ENCODE assay signal across 8 cellular contexts in the genomic region with DNA sequence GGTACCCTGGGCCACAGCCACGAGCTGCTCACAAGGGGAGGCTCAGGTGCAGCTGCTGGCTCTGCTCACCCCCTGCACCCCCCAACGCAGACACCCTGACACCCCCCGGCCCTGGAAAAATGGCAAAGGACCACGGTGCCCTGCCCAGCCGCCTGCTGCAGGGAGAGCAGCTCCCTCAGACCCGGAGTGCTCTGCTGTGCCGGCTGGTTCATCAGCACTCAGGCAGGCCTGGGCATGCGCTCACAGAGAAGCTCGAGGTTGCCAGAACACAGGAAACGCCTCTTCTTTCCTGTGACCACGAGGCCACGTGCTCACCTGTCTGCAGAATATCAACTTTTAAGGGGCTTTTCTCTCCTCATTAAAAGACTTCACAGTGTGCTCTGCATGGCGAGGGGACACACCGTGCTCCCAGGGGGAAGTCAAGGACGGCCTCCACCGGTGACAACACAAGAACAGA. TPM values are rescaled to one million over a fixed set of nuclear protein-coding genes. Genes with fewer than 3 reads are reported as not detected.
DNase-seq lines count a peak whose midpoint lies in the region; ATAC-seq, FAIRE-seq and TF ChIP-seq lines count a peak whose summit lies in the region.

No MANE protein-coding gene starts in this region.

- H3K4me1 Mint-ChIP-seq in MCF 10A (ENCODE audit: insufficient read depth, unreplicated experiment) = peaks cover 6% of the 10 kb centered on the region
- peaks cover 29% of the 10 kb centered on the region for H3K4me1 Mint-ChIP-seq in stimulated activated memory B cell treated with anti-CD40 and anti-IgM and Interleukin-4, amounts not matched to agents 10 μg/mL and 1 μg/mL and 100 μg/mL, for 72 hours

- intact Hi-C loops in MCF 10A (cut with micrococcal nuclease) = no loop called here
- intact Hi-C loops in breast epithelium (cut with DNase I; ENCODE audit: low total_unique reads) = no loop called here

- peak overlapping the region; percentile 64 for H3K27ac Mint-ChIP-seq in MCF 10A (ENCODE audit: low read depth, unreplicated experiment)
- peak overlapping the region; percentile 85 for H3K27ac Mint-ChIP-seq in stimulated activated memory B cell treated with anti-CD40 and anti-IgM and Interleukin-4, amounts not matched to agents 10 μg/mL and 1 μg/mL and 100 μg/mL, for 72 hours

- H3K79me1 ChIP-seq in H1 (ENCODE audit: low read depth, low read length) = no peaks in the 10 kb centered on the region

- H2BK5ac ChIP-seq in H1 (ENCODE audit: low read depth, low read length) = peak overlapping the region; percentile 60; the same call in 1 of the 2 replicates

- no peaks in the 10 kb centered on the region for H3F3A ChIP-seq in smooth muscle cell (ENCODE audit: low read depth)

- H3K36me3 ChIP-seq in breast epithelium (peaks cover 10% of the 10 kb centered on the region), H1 (ENCODE audit: control insufficient read depth in 2 of 4, insufficient read depth in 4 of 4, low read length in 3 of 4) (peaks cover 0 to 25% (median 10%) of the 10 kb centered on the region in 4 experiments; a peak in 6 of 8 replicates), smooth muscle cell (ENCODE audit: low read depth) (no peaks in the 10 kb centered on the region)

- TF ChIP-seq POLR2A in breast epithelium (IDR thresholded peaks at IDR 0.05) = no peak
- TF ChIP-seq POLR2A in H1 (IDR thresholded peaks at IDR 0.05; ENCODE audit: control extremely low read depth in 1 of 2, low read depth in 2 of 2, low read length in 2 of 2) = no peak

- no peaks in the 10 kb centered on the region for H3K9me3 Mint-ChIP-seq in MCF 10A (ENCODE audit: unreplicated experiment)
- no peaks in the 10 kb centered on the region for H3K9me3 Mint-ChIP-seq in stimulated activated memory B cell treated with anti-CD40 and anti-IgM and Interleukin-4, amounts not matched to agents 10 μg/mL and 1 μg/mL and 100 μg/mL, for 72 hours

- H3K4me1 ChIP-seq in breast epithelium (peaks cover 0 to 8% of the 10 kb centered on the region in 2 donors), H1 (replicated peaks in 1 of 4; ENCODE audit: control insufficient read depth in 3 of 4, insufficient read depth in 4 of 4, low read length in 3 of 4) (peaks cover 0 to 7% (median under 1%) of the 10 kb centered on the region in 4 experiments; a peak in 5 of 7 replicates), smooth muscle cell (ENCODE audit: low read depth) (peaks cover 9% of the 10 kb centered on the region)

- no peak overlapping the region for H2BK15ac ChIP-seq in H1 (ENCODE audit: low read length)

- H4K20me1 ChIP-seq in H1 (replicated peaks in 1 of 2; ENCODE audit: control insufficient read depth in 1 of 2, insufficient read depth in 2 of 2, low read length in 2 of 2) (peaks cover under 1 to 16% of the 10 kb centered on the region in 2 experiments), smooth muscle cell (ENCODE audit: low read depth) (peaks cover 45% of the 10 kb centered on the region)

- H3K4ac ChIP-seq in H1 (replicated peaks; ENCODE audit: insufficient read length, low read depth, low read length) = peak overlapping the region; percentile 78

- no peak overlapping the region for H4K5ac ChIP-seq in H1 (ENCODE audit: insufficient read length, low read depth, low read length)

- no peaks in the 10 kb centered on the region; a peak in 1 of 4 replicates for H3K79me2 ChIP-seq in H1 (ENCODE audit: control insufficient read depth in 1 of 2, insufficient read depth in 2 of 2, low read length in 2 of 2)
- no peaks in the 10 kb centered on the region for H3K79me2 ChIP-seq in smooth muscle cell (ENCODE audit: low read depth)

- H2BK120ac ChIP-seq in H1 (replicated peaks; ENCODE audit: low read depth, low read length) = no peak overlapping the region

- BruUV-seq in MCF 10A (replicated peaks; lab: Mats Ljungman, UMichigan) = no TSS peak

- DNase-seq in MCF 10A (ENCODE audit: unreplicated experiment) = peak; percentile 77
- no peak for DNase-seq in breast epithelium (ENCODE audit: low spot score in 2 of 2)
- peak; percentile 51 for DNase-seq in activated CD4-positive, CD25-positive, alpha-beta regulatory T cell treated with anti-CD3 and anti-CD28 coated beads, Interleukin-2, amount 50 U/mL, for 72 hours
- no peak for DNase-seq in H1 (ENCODE audit: low read depth in 1 of 2, low spot score in 2 of 2)
- DNase-seq in frontal cortex (ENCODE audit: low spot score in 2 of 2) = no peak
- no peak for DNase-seq in GM03348 (ENCODE audit: low spot score)
- DNase-seq in smooth muscle cell (lab: John Stamatoyannopoulos, UW; ENCODE audit: unreplicated experiment) = no peak

- no peaks in the 10 kb centered on the region; the same call in 1 of the 2 replicates for H3K23me2 ChIP-seq in H1 (ENCODE audit: low read depth, low read length)

- H3K4me2 ChIP-seq in H1 (ENCODE audit: insufficient read depth in 1 of 2, low read depth in 2 of 2, low read length in 2 of 2) (no peak overlapping the region), smooth muscle cell (no peak overlapping the region)

- H2BK12ac ChIP-seq in H1 (ENCODE audit: low read depth, low read length) = no peak overlapping the region

- peaks cover 35% of the 10 kb centered on the region for H3K36me3 Mint-ChIP-seq in MCF 10A (ENCODE audit: insufficient read depth, unreplicated experiment)
- H3K36me3 Mint-ChIP-seq in stimulated activated memory B cell treated with anti-CD40 and anti-IgM and Interleukin-4, amounts not matched to agents 10 μg/mL and 1 μg/mL and 100 μg/mL, for 72 hours = peaks cover 37% of the 10 kb centered on the region

- no peak overlapping the region for H3K9ac ChIP-seq in H1 (replicated peaks in 1 of 4; ENCODE audit: extremely low read depth in 1 of 4, low read depth in 3 of 4, low read length in 3 of 4)
- H3K9ac ChIP-seq in smooth muscle cell (ENCODE audit: low read depth) = no peak overlapping the region

- H2AK5ac ChIP-seq in H1 (ENCODE audit: low read depth, low read length) = no peak overlapping the region

- H3K27ac ChIP-seq in breast epithelium = no peak overlapping the region
- H3K27ac ChIP-seq in H1 (ENCODE audit: low read depth, low read length) = no peak overlapping the region
- H3K27ac ChIP-seq in smooth muscle cell (ENCODE audit: low read depth) = no peak overlapping the region

- H2AFZ ChIP-seq in H1 (ENCODE audit: low read length) (no peak overlapping the region), smooth muscle cell (ENCODE audit: low read depth) (no peak overlapping the region)

- TF ChIP-seq EP300 in H1 (IDR thresholded peaks at IDR 0.05; ENCODE audit: borderline replicate concordance in 1 of 2, low read depth in 2 of 2, low read length in 2 of 2) = no peak

- H4K91ac ChIP-seq in H1 (replicated peaks; ENCODE audit: insufficient read length, low read length) = peak overlapping the region; percentile 34

- H3K4me3 Mint-ChIP-seq in MCF 10A (ENCODE audit: unreplicated experiment) = no peak overlapping the region
- H3K4me3 Mint-ChIP-seq in stimulated activated memory B cell treated with anti-CD40 and anti-IgM and Interleukin-4, amounts not matched to agents 10 μg/mL and 1 μg/mL and 100 μg/mL, for 72 hours = peak overlapping the region; percentile 32

- peak; percentile 94 for ATAC-seq in stimulated activated memory B cell treated with anti-CD40 and anti-IgM and Interleukin-4, amounts not matched to agents 10 μg/mL and 1 μg/mL and 100 μg/mL, for 72 hours

- H3K14ac ChIP-seq in H1 (ENCODE audit: insufficient read length) = no peak overlapping the region

- H2BK20ac ChIP-seq in H1 (ENCODE audit: low read length) = no peak overlapping the region

- no peak overlapping the region for H3K18ac ChIP-seq in H1 (ENCODE audit: extremely low read depth, low read length)

- no peak overlapping the region for H3K23ac ChIP-seq in H1 (ENCODE audit: insufficient read length)

- TF ChIP-seq CTCF in MCF 10A (IDR thresholded peaks at IDR 0.05; ENCODE audit: unreplicated experiment) (no peak), breast epithelium (IDR thresholded peaks at IDR 0.05) (no peak), H1 (IDR thresholded peaks at IDR 0.05; ENCODE audit: control extremely low read depth in 1 of 3, insufficient read depth in 1 of 3, low read depth in 1 of 3, low read length in 3 of 3) (no peak), smooth muscle cell (IDR thresholded peaks at IDR 0.05; ENCODE audit: borderline replicate concordance, insufficient read depth, poor library complexity, severe bottlenecking) (no peak)

- CTCF ChIA-PET in MCF 10A (lab: Yijun Ruan, JAX) (interaction anchor here (0.6 to 1.4 kb wide), 6 partner anchors 9 to 139 kb away, joined by 3 to 9 read pairs (median 3); no protein-coding TSS in a partner anchor), H1 (lab: Charles Lee; ENCODE audit: partially characterized antibody) (interaction anchor here (0.9 to 3.1 kb wide), 18 partner anchors 10 to 266 kb away, joined by 3 to 39 read pairs (median 4); no protein-coding TSS in a partner anchor)

- H3K27me3 Mint-ChIP-seq in MCF 10A (ENCODE audit: insufficient read depth, unreplicated experiment) = no peaks in the 10 kb centered on the region
- H3K27me3 Mint-ChIP-seq in stimulated activated memory B cell treated with anti-CD40 and anti-IgM and Interleukin-4, amounts not matched to agents 10 μg/mL and 1 μg/mL and 100 μg/mL, for 72 hours = no peaks in the 10 kb centered on the region

- POLR2A ChIA-PET in MCF 10A (lab: Yijun Ruan, JAX) = interaction anchor here (0.6 to 2.1 kb wide), 9 partner anchors 10 to 230 kb away, joined by 3 to 9 read pairs (median 3); no protein-coding TSS in a partner anchor
- POLR2A ChIA-PET in H1 (lab: Charles Lee; ENCODE audit: partially characterized antibody) = interaction anchor here (1.0 to 2.0 kb wide), 6 partner anchors 9 to 169 kb away, joined by 3 to 8 read pairs (median 3); partner anchors contain the start of genes B3GALT6, SDF4 and UBE2J2

- H3K27me3 ChIP-seq in breast epithelium (peaks cover 2 to 20% of the 10 kb centered on the region in 2 donors), H1 (replicated peaks in 1 of 4; ENCODE audit: control insufficient read depth in 3 of 4, extremely low read depth in 1 of 4, insufficient read depth in 3 of 4, low read length in 3 of 4) (peaks cover 2 to 15% (median 10%) of the 10 kb centered on the region in 4 experiments; a peak in 6 of 7 replicates), smooth muscle cell (ENCODE audit: low read depth) (no peaks in the 10 kb centered on the region)

- 92% methylated on average over 16 of the region's 16 CpGs; no CpG with 5 or more reads in 1 of the 2 experiments for WGBS in H1 (ENCODE audit: extremely low coverage in 1 of 2, insufficient coverage in 1 of 2, insufficient read length in 1 of 2, insufficient replicate concordance in 2 of 2, low coverage in 1 of 2, low lambda C conversion rate in 2 of 2, missing lambda C conversion rate in 1 of 2), 2 experiments
- 77% methylated on average over 16 of the region's 16 CpGs for WGBS in smooth muscle cell (ENCODE audit: low lambda C conversion rate)

- H3K56ac ChIP-seq in H1 (replicated peaks; ENCODE audit: insufficient read length, low read depth, low read length) = no peak overlapping the region

- H4K8ac ChIP-seq in H1 (ENCODE audit: extremely low read depth, insufficient read depth, low read length) = no peak overlapping the region

- H3K4me3 ChIP-seq in breast epithelium (no peak overlapping the region), H1 (ENCODE audit: extremely low read depth in 1 of 4, insufficient read depth in 2 of 4, low read depth in 3 of 4, low read length in 4 of 4) (no peak overlapping the region), smooth muscle cell (no peak overlapping the region)

- no peak for FAIRE-seq in H1 (lab: Jason Lieb, UNC)
- no peak for FAIRE-seq in frontal cortex (lab: Jason Lieb, UNC)

- no peaks in the 10 kb centered on the region for H3K9me3 ChIP-seq in breast epithelium
- no peaks in the 10 kb centered on the region for H3K9me3 ChIP-seq in H1 (ENCODE audit: insufficient read depth in 2 of 2, low read depth in 1 of 2, low read length in 1 of 2)
- H3K9me3 ChIP-seq in smooth muscle cell (replicated peaks; ENCODE audit: low read depth) = no peaks in the 10 kb centered on the region

- no peak for TF ChIP-seq RAD21 in H1 (IDR thresholded peaks at IDR 0.05 in 1 of 2, conservative IDR thresholded peaks at IDR 0.05 in 1 of 2; ENCODE audit: low read depth in 2 of 2, low read length in 2 of 2)

RNA-seq across cellular contexts. Expression of gene C1QTNF12, which starts 4.3 kb away (rescaled TPM):
- total RNA-seq in MCF 10A (2022) (1.5 and 3.3 TPM in 2 replicates), breast epithelium (1 to 10 TPM in 1 of 3 donors, not detected in 2; 2.0 TPM), frontal cortex (not detected), smooth muscle cell (1.8 and 1.9 TPM in 2 replicates)
- total RNA-seq in H1 (2021; fragmentation: NEBNext Ultra II Directional; extraction: Animal tissue kit (Norgen Biotek cat#: 25700)) = 3.7 and 4.9 TPM in 2 replicates
- polyA plus RNA-seq in H1 (2011; rRNA removed) (2.1 and 4.8 TPM in 2 replicates), smooth muscle cell (5.4 and 12.3 TPM in 2 replicates)
- polyA plus RNA-seq in H1 (2011; cell fraction: cytosol; rRNA removed) = 1.6 TPM
- 19.7 TPM for polyA plus RNA-seq in H1 (2011; cell fraction: nucleus; rRNA removed)
- 2.3 to 5.1 TPM (median 3.6 TPM) in 4 replicates for polyA plus RNA-seq in H1 (2012, experiment 1 of 2)
- polyA plus RNA-seq in H1 (2012, experiment 2 of 2) = 2.6 TPM
- 3.7 TPM for polyA plus RNA-seq in H1 (2013, experiment 1 of 2)
- polyA plus RNA-seq in H1 (2013, experiment 2 of 2) = 3.6 TPM
- not detected in 2 replicates for polyA minus RNA-seq in H1 (2011; rRNA and poly(A)+ RNA removed)
- polyA minus RNA-seq in H1 (2011; cell fraction: cytosol; rRNA and poly(A)+ RNA removed) = 2.5 TPM
- 3.3 TPM for polyA minus RNA-seq in H1 (2011; cell fraction: nucleus; rRNA and poly(A)+ RNA removed)

RNA-seq across cellular contexts. Expression of gene B3GALT6, which starts 18.8 kb away (rescaled TPM):
- total RNA-seq in MCF 10A (2022) = 24.6 and 31.5 TPM in 2 replicates
- total RNA-seq in breast epithelium = 10 to 100 TPM; 14.4 to 16.0 (median 14.4) TPM
- total RNA-seq in H1 (2021; fragmentation: NEBNext Ultra II Directional; extraction: Animal tissue kit (Norgen Biotek cat#: 25700)) = 18.2 and 18.4 TPM in 2 replicates
- polyA plus RNA-seq in H1 (2011; rRNA removed) = 20.4 and 23.1 TPM in 2 replicates
- polyA plus RNA-seq in H1 (2011; cell fraction: cytosol; rRNA removed) = 15.3 TPM
- 17.2 TPM for polyA plus RNA-seq in H1 (2011; cell fraction: nucleus; rRNA removed)
- polyA plus RNA-seq in H1 (2012, experiment 1 of 2) = 10.3 to 13.2 TPM (median 12.4 TPM) in 4 replicates
- 14.7 TPM for polyA plus RNA-seq in H1 (2012, experiment 2 of 2)
- polyA plus RNA-seq in H1 (2013, experiment 1 of 2) = 14.0 TPM
- polyA plus RNA-seq in H1 (2013, experiment 2 of 2) = 13.4 TPM
- polyA minus RNA-seq in H1 (2011; rRNA and poly(A)+ RNA removed) = 3.6 and 5.1 TPM in 2 replicates
- polyA minus RNA-seq in H1 (2011; cell fraction: cytosol; rRNA and poly(A)+ RNA removed) = 11.4 TPM
- 18.1 TPM for polyA minus RNA-seq in H1 (2011; cell fraction: nucleus; rRNA and poly(A)+ RNA removed)
- total RNA-seq in frontal cortex = 24.1 TPM
- 12.9 and 15.0 TPM in 2 replicates for total RNA-seq in smooth muscle cell
- polyA plus RNA-seq in smooth muscle cell = 33.2 and 39.3 TPM in 2 replicates

RNA-seq across cellular contexts. Expression of gene SDF4, which starts 19.1 kb away (rescaled TPM):
- total RNA-seq in MCF 10A (2022) (122 and 127 TPM in 2 replicates), breast epithelium (100 to 1,000 TPM in 1 of 3 donors, 10 to 100 TPM in 2; 58.0 to 111 (median 79.3) TPM), frontal cortex (22.8 TPM), smooth muscle cell (75.0 and 94.9 TPM in 2 replicates)
- 72.2 and 75.6 TPM in 2 replicates for total RNA-seq in H1 (2021; fragmentation: NEBNext Ultra II Directional; extraction: Animal tissue kit (Norgen Biotek cat#: 25700))
- polyA plus RNA-seq in H1 (2011; rRNA removed) (45.5 and 69.8 TPM in 2 replicates), smooth muscle cell (263 TPM in 2 replicates)
- polyA plus RNA-seq in H1 (2011; cell fraction: cytosol; rRNA removed) = 62.5 TPM
- polyA plus RNA-seq in H1 (2011; cell fraction: nucleus; rRNA removed) = 89.3 TPM
- 63.1 to 79.8 TPM (median 77.9 TPM) in 4 replicates for polyA plus RNA-seq in H1 (2012, experiment 1 of 2)
- 55.0 TPM for polyA plus RNA-seq in H1 (2012, experiment 2 of 2)
- 110 TPM for polyA plus RNA-seq in H1 (2013, experiment 1 of 2)
- polyA plus RNA-seq in H1 (2013, experiment 2 of 2) = 117 TPM
- 13.2 and 16.8 TPM in 2 replicates for polyA minus RNA-seq in H1 (2011; rRNA and poly(A)+ RNA removed)
- polyA minus RNA-seq in H1 (2011; cell fraction: cytosol; rRNA and poly(A)+ RNA removed) = 32.2 TPM
- 39.2 TPM for polyA minus RNA-seq in H1 (2011; cell fraction: nucleus; rRNA and poly(A)+ RNA removed)

RNA-seq across cellular contexts. Expression of gene UBE2J2, which starts 22.8 kb away (rescaled TPM):
- 62.1 and 70.5 TPM in 2 replicates for total RNA-seq in MCF 10A (2022)
- total RNA-seq in breast epithelium = 10 to 100 TPM; 37.0 to 39.8 (median 37.4) TPM
- 67.2 and 67.9 TPM in 2 replicates for total RNA-seq in H1 (2021; fragmentation: NEBNext Ultra II Directional; extraction: Animal tissue kit (Norgen Biotek cat#: 25700))
- 33.6 and 47.3 TPM in 2 replicates for polyA plus RNA-seq in H1 (2011; rRNA removed)
- 50.1 TPM for polyA plus RNA-seq in H1 (2011; cell fraction: cytosol; rRNA removed)
- polyA plus RNA-seq in H1 (2011; cell fraction: nucleus; rRNA removed) = 42.9 TPM
- polyA plus RNA-seq in H1 (2012, experiment 1 of 2) = 46.0 to 58.9 TPM (median 47.8 TPM) in 4 replicates
- 63.2 TPM for polyA plus RNA-seq in H1 (2012, experiment 2 of 2)
- polyA plus RNA-seq in H1 (2013, experiment 1 of 2) = 40.4 TPM
- 38.8 TPM for polyA plus RNA-seq in H1 (2013, experiment 2 of 2)
- polyA minus RNA-seq in H1 (2011; rRNA and poly(A)+ RNA removed) = 10.8 and 14.2 TPM in 2 replicates
- polyA minus RNA-seq in H1 (2011; cell fraction: cytosol; rRNA and poly(A)+ RNA removed) = 26.9 TPM
- 40.3 TPM for polyA minus RNA-seq in H1 (2011; cell fraction: nucleus; rRNA and poly(A)+ RNA removed)
- 37.9 TPM for total RNA-seq in frontal cortex
- 20.5 and 30.2 TPM in 2 replicates for total RNA-seq in smooth muscle cell
- 72.9 and 84.0 TPM in 2 replicates for polyA plus RNA-seq in smooth muscle cell

RNA-seq across cellular contexts. Expression of gene SCNN1D, which starts 29.4 kb away (rescaled TPM):
- 1.8 and 2.2 TPM in 2 replicates for total RNA-seq in MCF 10A (2022)
- total RNA-seq in breast epithelium = 1 to 10 TPM in 2 of 3 donors, under 1 TPM in 1; 0.96 to 5.2 (median 4.7) TPM
- 0.90 and 1.2 TPM in 2 replicates for total RNA-seq in H1 (2021; fragmentation: NEBNext Ultra II Directional; extraction: Animal tissue kit (Norgen Biotek cat#: 25700))
- polyA plus RNA-seq in H1 (2011; rRNA removed) = 2.5 and 4.1 TPM in 2 replicates
- polyA plus RNA-seq in H1 (2011; cell fraction: cytosol; rRNA removed) = 3.6 TPM
- 29.6 TPM for polyA plus RNA-seq in H1 (2011; cell fraction: nucleus; rRNA removed)
- polyA plus RNA-seq in H1 (2012, experiment 1 of 2) = 1.3 to 4.3 TPM (median 2.9 TPM) in 4 replicates
- polyA plus RNA-seq in H1 (2012, experiment 2 of 2) = 0.54 TPM
- polyA plus RNA-seq in H1 (2013, experiment 1 of 2) = 1.8 TPM
- polyA plus RNA-seq in H1 (2013, experiment 2 of 2) = 1.0 TPM
- polyA minus RNA-seq in H1 (2011; rRNA and poly(A)+ RNA removed) = 0.24 and 0.38 TPM in 2 replicates
- 0.66 TPM for polyA minus RNA-seq in H1 (2011; cell fraction: cytosol; rRNA and poly(A)+ RNA removed)
- 2.7 TPM for polyA minus RNA-seq in H1 (2011; cell fraction: nucleus; rRNA and poly(A)+ RNA removed)
- total RNA-seq in frontal cortex = 1.2 TPM
- total RNA-seq in smooth muscle cell = 2.0 and 6.7 TPM in 2 replicates
- polyA plus RNA-seq in smooth muscle cell = 5.0 and 6.9 TPM in 2 replicates

Comparison
In these comparisons a context has a peak if more than half of its experiments do, and no peak if none do; other contexts are left out.
1. DNase-seq: peak in MCF 10A (single experiment) and activated CD4-positive, CD25-positive, alpha-beta regulatory T cell treated with anti-CD3 and anti-CD28 coated beads, Interleukin-2, amount 50 U/mL, for 72 hours (single experiment); none in breast epithelium (0 of 2), H1 (0 of 2), frontal cortex (0 of 2), GM03348 (single experiment) and smooth muscle cell (single experiment).